26 cellular contexts compared by ENCODE assay signal in genomic region chr14:70954068-70954467, GRCh38. TPM values are rescaled to one million over a fixed set of nuclear protein-coding genes. Genes with fewer than 3 reads are reported as not detected.
DNase-seq lines count a peak whose midpoint lies in the region; ATAC-seq and TF ChIP-seq lines count a peak whose summit lies in the region.
"Had no signal": no experiment of that assay in that cellular context is flagged by ENCODE, and none has a peak within 500 bp of the region (broad histone marks: within the 10 kb centered on the region; RNA-seq: fewer than 3 reads in every experiment).

No MANE protein-coding gene starts in this region.

- no peaks in the 10 kb centered on the region for H3K27me3 ChIP-seq in right atrium auricular region
- no peaks in the 10 kb centered on the region for H3K27me3 ChIP-seq in CD8-positive, alpha-beta T cell (ENCODE audit: insufficient read depth, low read length)
- H3K27me3 ChIP-seq: MG63 had no signal

- H3K36me3 Mint-ChIP-seq in CD8-positive, alpha-beta T cell: peaks cover 32% of the 10 kb centered on the region
- peaks cover 32% of the 10 kb centered on the region for H3K36me3 Mint-ChIP-seq in T-cell
- H3K36me3 Mint-ChIP-seq in naive thymus-derived CD8-positive, alpha-beta T cell: peaks cover 0 to 36% (median 2%) of the 10 kb centered on the region in 3 donors

- peak overlapping the region; percentile 25 for H3K27ac Mint-ChIP-seq in CD8-positive, alpha-beta T cell
- H3K27ac Mint-ChIP-seq in T-cell: peak overlapping the region; percentile 1 to 62
- peak overlapping the region in 7 of 10 donors; percentile 1 to 81 (median 18) for H3K27ac Mint-ChIP-seq in naive thymus-derived CD8-positive, alpha-beta T cell

- no peaks in the 10 kb centered on the region for H3K9me3 ChIP-seq in right atrium auricular region
- H3K9me3 ChIP-seq in CD8-positive, alpha-beta T cell (ENCODE audit: low read length): no peaks in the 10 kb centered on the region
- H3K9me3 ChIP-seq: A549, MG63 had no signal

- POLR2A ChIA-PET in CD8-positive, alpha-beta T cell (lab: Charles Lee): interaction anchor here (1.1 to 5.8 kb wide), 4 partner anchors 43 to 133 kb away, joined by 3 to 41 read pairs (median 4); partner anchors contain the start of gene PCNX1
- POLR2A ChIA-PET in T-cell (lab: Charles Lee): interaction anchor here in 1 of 2 donors (0.6 to 0.7 kb wide), 3 partner anchors 9 to 321 kb away, joined by 3 to 6 read pairs (median 6); no protein-coding TSS in a partner anchor
- POLR2A ChIA-PET in naive thymus-derived CD8-positive, alpha-beta T cell (lab: Charles Lee): interaction anchor here (0.9 to 5.3 kb wide), 5 partner anchors 11 to 145 kb away, joined by 3 to 71 read pairs (median 5); partner anchors contain the start of genes MAP3K9 and PCNX1

- no peak for TF ChIP-seq CTCF in right atrium auricular region (IDR thresholded peaks at IDR 0.05)
- no peak for TF ChIP-seq CTCF in CD8-positive, alpha-beta T cell (IDR thresholded peaks at IDR 0.05)

- CTCF ChIA-PET in CD8-positive, alpha-beta T cell (lab: Charles Lee): interaction anchor here (0.9 to 6.0 kb wide), 10 partner anchors 12 to 136 kb away, joined by 4 to 154 read pairs (median 12); partner anchors contain the start of gene PCNX1
- CTCF ChIA-PET in T-cell (lab: Charles Lee): interaction anchor here (0.9 to 7.8 kb wide), 9 partner anchors 13 to 136 kb away, joined by 3 to 129 read pairs (median 10); partner anchors contain the start of gene PCNX1 (in 2 of the 2)

- peaks cover 35% of the 10 kb centered on the region for H3K4me1 Mint-ChIP-seq in CD8-positive, alpha-beta T cell (ENCODE audit: low read depth)
- H3K4me1 Mint-ChIP-seq in T-cell: peaks cover 41 to 48% (median 48%) of the 10 kb centered on the region in 3 donors
- H3K4me1 Mint-ChIP-seq in naive thymus-derived CD8-positive, alpha-beta T cell: peaks cover 17 to 48% (median 39%) of the 10 kb centered on the region in 4 donors

- H3K4me1 ChIP-seq in right atrium auricular region: peaks cover 0 to 15% of the 10 kb centered on the region in 2 donors
- H3K4me1 ChIP-seq in CD8-positive, alpha-beta T cell (ENCODE audit: insufficient read depth, low read length): peaks cover 20% of the 10 kb centered on the region

- no peaks in the 10 kb centered on the region for H3K9me3 Mint-ChIP-seq in CD8-positive, alpha-beta T cell
- H3K9me3 Mint-ChIP-seq in T-cell: no peaks in the 10 kb centered on the region
- no peaks in the 10 kb centered on the region for H3K9me3 Mint-ChIP-seq in naive thymus-derived CD8-positive, alpha-beta T cell

- no peak overlapping the region for H3K27ac ChIP-seq in right atrium auricular region
- H3K27ac ChIP-seq in CD8-positive, alpha-beta T cell (ENCODE audit: low read depth, low read length): no peak overlapping the region
- H3K27ac ChIP-seq: A549, PC-9 had no signal

- ATAC-seq in Right ventricle myocardium superior (ENCODE audit: poor library complexity) (peak; percentile 50), T-cell (replicated peaks in 1 of 4) (no peak)
- ATAC-seq in CD8-positive, alpha-beta T cell: no peak
- ATAC-seq in naive thymus-derived CD8-positive, alpha-beta T cell: no peak
- ATAC-seq: A549 had no signal

- intact Hi-C loops in Right ventricle myocardium superior (cut with DNase I): loop anchor here (5.0 kb wide), 1 partner anchor 47 kb away; the partner anchor contains the start of gene PCNX1
- intact Hi-C loops in CD8-positive, alpha-beta T cell (cut with DNase I, micrococcal nuclease): loop anchor here in 1 of 2 experiments (10.0 kb wide), 1 partner anchor 229 kb away; no protein-coding TSS in a partner anchor

- no peak overlapping the region for H3K4me3 Mint-ChIP-seq in CD8-positive, alpha-beta T cell
- no peak overlapping the region for H3K4me3 Mint-ChIP-seq in T-cell
- peak overlapping the region in 2 of 10 donors; percentile 2 to 13 for H3K4me3 Mint-ChIP-seq in naive thymus-derived CD8-positive, alpha-beta T cell

- H3K27me3 Mint-ChIP-seq in CD8-positive, alpha-beta T cell (ENCODE audit: low read depth): no peaks in the 10 kb centered on the region
- H3K27me3 Mint-ChIP-seq in T-cell: no peaks in the 10 kb centered on the region
- H3K27me3 Mint-ChIP-seq in naive thymus-derived CD8-positive, alpha-beta T cell: no peaks in the 10 kb centered on the region

- no peak for DNase-seq in Right ventricle myocardium superior
- DNase-seq in right atrium auricular region (ENCODE audit: low spot score): no peak
- DNase-seq in CD8-positive, alpha-beta T cell: no peak
- no peak for DNase-seq in T-cell
- no peak for DNase-seq in naive thymus-derived CD8-positive, alpha-beta T cell
- DNase-seq in activated CD4-positive, alpha-beta T cell treated with anti-CD3 and anti-CD28 coated beads, Interleukin-2, amount 50 U/mL, for 4 hours: no peak
- DNase-seq in kidney tubule cell (ENCODE audit: low spot score): no peak
- DNase-seq: AML-193; C1 segment of cervical spinal cord; DMS153; DND-41; HCEC 1CT; IMR-90; KG1; MG63; NCI-H1417; NCI-H1694; NCI-H2029 treated with DMSO at 0.1 percent for 48 hours; NCI-H446 treated with DMSO at 0.1 percent for 48 hours; NCI-H526; NCI-H82; NK-92 treated with Interleukin-12 subunit alpha and Interleukin-12 subunit beta, amount 100 ng/mL, for 24 hours; PC-9; RPMI8226; SHP77 treated with DMSO at 0.1 percent for 48 hours had no signal

- no peaks in the 10 kb centered on the region for H3K36me3 ChIP-seq in right atrium auricular region
- H3K36me3 ChIP-seq in CD8-positive, alpha-beta T cell (ENCODE audit: insufficient read depth, low read length): peaks cover 5% of the 10 kb centered on the region

- H3K4me3 ChIP-seq in right atrium auricular region: no peak overlapping the region
- H3K4me3 ChIP-seq in CD8-positive, alpha-beta T cell (ENCODE audit: low read depth, low read length): no peak overlapping the region
- H3K4me3 ChIP-seq: A549, MG63, PC-9 had no signal

RNA-seq across cellular contexts. Expression of gene PCNX1, which starts 46.8 kb away (rescaled TPM):
- total RNA-seq in Right ventricle myocardium superior: 43.3 TPM
- total RNA-seq in right atrium auricular region: 10 to 100 TPM; 36.4 to 39.2 TPM
- 10 to 100 TPM; 54.0 to 63.5 TPM for total RNA-seq in CD8-positive, alpha-beta T cell
- total RNA-seq in T-cell: 100 to 1,000 TPM in 2 of 5 donors, 10 to 100 TPM in 3; 80.8 to 140 (median 86.3) TPM
- 10 to 100 TPM; 73.7 to 78.6 TPM for total RNA-seq in naive thymus-derived CD8-positive, alpha-beta T cell
- 1 to 10 TPM; 5.5 to 8.3 (median 7.9) TPM for polyA plus RNA-seq in naive thymus-derived CD8-positive, alpha-beta T cell
